ENCODE assay signal across 8 cellular contexts in the genomic region with DNA sequence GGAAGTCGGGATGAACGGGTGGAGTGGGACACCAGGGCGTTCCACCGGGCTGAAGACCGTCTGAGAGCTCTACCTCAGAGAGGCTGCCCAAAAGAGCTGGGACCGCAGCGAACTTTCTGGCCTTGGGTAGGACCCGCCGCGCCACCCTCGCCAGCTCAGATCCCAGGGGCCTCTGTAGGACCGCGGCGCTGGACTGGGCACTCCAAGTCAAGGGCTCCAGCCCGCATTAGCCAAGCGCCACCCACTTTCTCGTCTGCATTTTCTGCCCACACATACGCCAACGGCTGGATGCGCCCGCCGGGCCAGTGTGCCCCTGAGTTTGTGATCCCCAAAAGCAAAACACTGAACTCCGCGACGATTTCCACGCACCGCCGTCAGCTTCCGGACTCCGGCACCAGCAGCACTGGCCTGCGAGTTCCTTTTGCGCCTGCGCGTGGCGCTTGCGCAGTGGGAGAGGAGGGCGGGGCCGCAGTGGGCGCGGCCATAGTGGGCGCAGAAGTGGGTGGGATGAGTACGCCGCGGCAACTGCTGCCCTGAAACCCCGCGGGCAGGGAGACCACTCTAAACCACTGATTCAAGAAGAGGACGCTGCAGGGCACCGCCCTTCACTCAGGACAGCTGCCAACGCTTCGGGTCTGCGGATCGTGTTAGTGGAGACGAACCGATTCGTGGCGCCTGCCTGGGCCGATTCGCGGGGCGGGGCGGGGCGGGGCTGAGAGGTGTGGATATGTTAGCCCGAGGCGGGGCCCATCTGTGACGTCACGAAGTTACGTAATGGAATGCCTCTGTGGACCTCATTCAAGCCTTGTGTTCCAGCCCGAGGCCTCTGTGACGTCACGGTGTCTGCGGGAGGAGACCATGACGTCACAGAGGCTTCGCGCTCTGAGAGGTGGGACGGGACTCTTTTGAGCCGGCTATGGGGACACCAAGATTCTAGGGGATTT. TPM values are rescaled to one million over a fixed set of nuclear protein-coding genes. Genes with fewer than 3 reads are reported as not detected.
DNase-seq lines count a peak whose midpoint lies in the region; ATAC-seq, FAIRE-seq and TF ChIP-seq lines count a peak whose summit lies in the region.

No MANE protein-coding gene starts in this region.

- DNase-seq in AML-193 (lab: John Stamatoyannopoulos, UW) (peak; percentile 67 to 73), NCI-H345 treated with DMSO at 0.1 percent for 48 hours (lab: John Stamatoyannopoulos, UW; ENCODE audit: unreplicated experiment) (peak; percentile 90), keratinocyte (ENCODE audit: low read depth, low spot score) (peak; percentile 85)
- DNase-seq in central memory CD8-positive, alpha-beta T cell (ENCODE audit: low spot score in 2 of 2) = peak; percentile 98 to 100
- DNase-seq in stimulated activated CD4-positive, alpha-beta T cell treated with anti-CD3 and anti-CD28 coated beads, Interleukin-12 subunit alpha, Interleukin-12 subunit beta, amount 100 ng/mL, for 4 hours = peak; percentile 89

- peaks cover 51% of the 10 kb centered on the region for H3K27me3 Mint-ChIP-seq in central memory CD8-positive, alpha-beta T cell

- peak overlapping the region; percentile 90 for H3K4me3 Mint-ChIP-seq in central memory CD8-positive, alpha-beta T cell

- H3K79me2 ChIP-seq in keratinocyte (ENCODE audit: control insufficient read depth, insufficient read depth, low read length) = peaks cover 10% of the 10 kb centered on the region

- peak; percentile 51 for FAIRE-seq in keratinocyte (lab: Jason Lieb, UNC)

- H3K9me1 ChIP-seq in keratinocyte (ENCODE audit: control insufficient read depth, extremely low read depth, insufficient read depth, low read length) = no peaks in the 10 kb centered on the region

- H3K27me3 ChIP-seq in keratinocyte (ENCODE audit: control insufficient read depth, extremely low read depth, insufficient read depth, low read length) = peaks cover 29% of the 10 kb centered on the region

- TF ChIP-seq POLR2A in GM19099 (IDR thresholded peaks at IDR 0.05; ENCODE audit: extremely low read depth, insufficient read length, low read depth) = peak; percentile 95

- peaks cover 23% of the 10 kb centered on the region for H3K4me1 Mint-ChIP-seq in central memory CD8-positive, alpha-beta T cell

- peak overlapping the region; percentile 97 for H3K9ac ChIP-seq in keratinocyte (ENCODE audit: control insufficient read depth, extremely low read depth, insufficient read depth, low read length)

- H3K4me3 ChIP-seq in keratinocyte (ENCODE audit: control insufficient read depth in 2 of 3, extremely low read depth in 1 of 3, insufficient read depth in 2 of 3, low read depth in 1 of 3, low read length in 3 of 3) = peak overlapping the region; percentile 79 to 89 (median 85)

- H3K27ac Mint-ChIP-seq in central memory CD8-positive, alpha-beta T cell (ENCODE audit: low read depth) = peak overlapping the region; percentile 98

- H3K36me3 Mint-ChIP-seq in central memory CD8-positive, alpha-beta T cell (ENCODE audit: insufficient read depth) = peaks cover 30% of the 10 kb centered on the region

- peaks cover 14% of the 10 kb centered on the region for H3K4me1 ChIP-seq in keratinocyte (ENCODE audit: control insufficient read depth, extremely low read depth, insufficient read depth, low read length)

- dilution Hi-C loops in keratinocyte (cut with MboI; ENCODE audit: extremely low pct_ligation_motif_present, low sequenced_read_pairs) = no loop called here

- peak; percentile 93 for ATAC-seq in HG03354 (IDR thresholded peaks at IDR 0.05; ENCODE audit: poor library complexity, severe bottlenecking, unreplicated experiment)
- ATAC-seq in activated CD4-positive, CD25-positive, alpha-beta regulatory T cell treated with anti-CD3 and anti-CD28 coated beads, Interleukin-2, amount 50 U/mL, for 24 hours = peak; percentile 90 to 91
- peak; percentile 88 for ATAC-seq in central memory CD8-positive, alpha-beta T cell (replicated peaks; ENCODE audit: extremely low read depth, poor library complexity, severe bottlenecking)

- H3K27ac ChIP-seq in keratinocyte (ENCODE audit: control insufficient read depth, insufficient read depth, low read length) = peak overlapping the region; percentile 93

- H4K20me1 ChIP-seq in keratinocyte (ENCODE audit: control insufficient read depth, extremely low read depth, insufficient read depth, low read length) = no peaks in the 10 kb centered on the region

- H3K9me3 ChIP-seq in keratinocyte (ENCODE audit: control insufficient read depth, low read depth, low read length) = no peaks in the 10 kb centered on the region

- H3K9me3 Mint-ChIP-seq in central memory CD8-positive, alpha-beta T cell = no peaks in the 10 kb centered on the region

- peak overlapping the region; percentile 82 for H3K4me2 ChIP-seq in keratinocyte (ENCODE audit: control insufficient read depth, extremely low read depth, insufficient read depth, low read depth, low read length)

- no peaks in the 10 kb centered on the region for H3K36me3 ChIP-seq in keratinocyte (ENCODE audit: control insufficient read depth in 2 of 2, extremely low read depth in 1 of 2, insufficient read depth in 2 of 2, low read length in 2 of 2)

- TF ChIP-seq CTCF in keratinocyte (optimal IDR thresholded peaks at IDR 0.05 in 1 of 3, IDR thresholded peaks at IDR 0.05 in 1 of 3, conservative IDR thresholded peaks at IDR 0.05 in 1 of 3; ENCODE audit: extremely low read depth in 1 of 3, insufficient read depth in 2 of 3, low read length in 3 of 3) = no peak

- H2AFZ ChIP-seq in keratinocyte (ENCODE audit: control insufficient read depth, low read length) = peak overlapping the region; percentile 98

RNA-seq across cellular contexts. Expression of a gene that starts 10.5 kb away (rescaled TPM):
- 0.09 to 0.20 TPM (median 0.14 TPM) in 3 replicates for polyA plus RNA-seq in keratinocyte
- polyA plus RNA-seq in keratinocyte (2011; ENCODE audit: low read depth) = not detected
- polyA plus RNA-seq in keratinocyte (2011; cell fraction: cytosol; rRNA removed) = 0.05 and 0.32 TPM in 2 replicates
- polyA plus RNA-seq in keratinocyte (2011; cell fraction: nucleus; rRNA removed) = 0.41 and 0.48 TPM in 2 replicates
- polyA plus RNA-seq in keratinocyte (2012; ENCODE audit: low replicate concordance) = 0.13 and 0.29 TPM in 2 replicates
- 0.19 to 0.30 TPM in 2 of 3 replicates, not detected in the other for polyA minus RNA-seq in keratinocyte
- not detected for polyA minus RNA-seq in keratinocyte (2011; cell fraction: cytosol; rRNA and poly(A)+ RNA removed)
- 0.32 and 0.54 TPM in 2 replicates for polyA minus RNA-seq in keratinocyte (2011; cell fraction: nucleus; rRNA and poly(A)+ RNA removed)

Comparison
In these comparisons a context has a peak if more than half of its experiments do, and no peak if none do; other contexts are left out.
1. Peak in every context shown above with its lines: DNase-seq, ATAC-seq, H3K4me3 ChIP-seq and H3K27ac ChIP-seq.